Comparison of ENCODE assay signal across 14 cellular contexts in the genomic region with DNA sequence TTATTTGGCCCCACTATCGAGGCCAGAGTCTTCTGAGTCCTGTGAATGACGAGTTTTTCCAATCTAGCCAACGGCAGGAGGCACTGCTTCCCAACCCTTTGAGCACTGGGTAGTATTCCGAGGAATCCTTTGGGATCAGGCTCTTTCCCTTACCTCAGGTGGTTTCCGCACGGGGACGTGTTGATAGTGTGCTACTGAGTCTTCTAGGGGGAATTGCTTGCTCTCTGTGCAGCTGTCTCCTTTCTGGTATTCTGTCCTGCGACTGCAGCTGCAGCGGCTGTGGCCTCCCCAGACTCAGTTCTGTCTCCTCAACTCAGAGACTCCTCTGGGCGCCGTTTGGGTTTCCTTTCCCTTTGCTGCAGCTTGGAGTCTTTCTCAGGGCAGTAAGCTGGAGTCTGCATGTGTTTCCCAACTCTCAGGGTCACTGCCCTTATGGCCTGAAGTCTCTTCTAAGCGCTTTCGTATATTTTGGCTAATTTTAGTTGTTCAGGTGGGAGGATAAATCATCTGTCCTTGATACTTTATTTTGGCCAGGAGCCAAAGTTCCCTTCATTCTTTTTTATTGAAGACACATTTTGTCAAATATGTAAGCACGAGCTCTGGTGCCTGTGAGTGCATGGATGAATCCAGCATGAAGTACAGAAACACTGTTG.
DNase-seq lines count a peak whose midpoint lies in the region; ATAC-seq and TF ChIP-seq lines count a peak whose summit lies in the region.
"Had no signal": no experiment of that assay in that cellular context is flagged by ENCODE, and none has a peak within 500 bp of the region (broad histone marks: within the 10 kb centered on the region; RNA-seq: fewer than 3 reads in every experiment).

No MANE protein-coding gene starts in this region.

- no peak overlapping the region for H2AFZ ChIP-seq in Karpas-422 (ENCODE audit: low read length)
- H2AFZ ChIP-seq in PC-3 (ENCODE audit: low read length) = no peak overlapping the region

- 61% methylated on average over 14 of the region's 14 CpGs for WGBS in right cardiac atrium
- WGBS in right lobe of liver (ENCODE audit: insufficient coverage, low coverage, low lambda C conversion rate, missing lambda C conversion rate) = 31% methylated on average over 9 of the region's 14 CpGs

- TF ChIP-seq CTCF in cardiac muscle cell (IDR thresholded peaks at IDR 0.05; ENCODE audit: low read depth, low read length) (peak; percentile 3), chondrocyte (IDR thresholded peaks at IDR 0.05) (peak; percentile 58), right lobe of liver (IDR thresholded peaks at IDR 0.05) (no peak), PC-3 (conservative IDR thresholded peaks at IDR 0.05; ENCODE audit: low read depth, low read length) (no peak), A673 (conservative IDR thresholded peaks at IDR 0.05; ENCODE audit: low read depth, low read length) (no peak)

- ATAC-seq in right cardiac atrium (no peak), right lobe of liver (peak; percentile 78 to 84 (median 81)), HG02885 (IDR thresholded peaks at IDR 0.05; ENCODE audit: poor library complexity, unreplicated experiment) (no peak), PC-3 (no peak)
- ATAC-seq: activated naive CD4-positive, alpha-beta T cell treated with anti-CD3 and anti-CD28 coated beads, Interleukin-2, amount 50 U/mL, for 72 hours; effector memory CD8-positive, alpha-beta T cell had no signal

- H3K27me3 Mint-ChIP-seq in chondrocyte (ENCODE audit: low read depth) = no peaks in the 10 kb centered on the region
- H3K27me3 Mint-ChIP-seq: activated CD4-positive, alpha-beta memory T cell treated with anti-CD3 and anti-CD28 coated beads for 36 hours; effector memory CD8-positive, alpha-beta T cell had no signal

- H3K9ac ChIP-seq in Karpas-422 (ENCODE audit: low read length) (no peak overlapping the region), PC-3 (ENCODE audit: low read length) (no peak overlapping the region)

- intact Hi-C loops in right cardiac atrium (cut with DNase I) (no loop called here), right lobe of liver (cut with DNase I) (loop anchor here in 1 of 2 donors (10.0 kb wide), 1 partner anchor 301 kb away; no protein-coding TSS in a partner anchor), PC-3 (cut with micrococcal nuclease) (no loop called here), A673 (cut with micrococcal nuclease; ENCODE audit: unreplicated experiment) (loop anchor here (5.0 kb wide), 1 partner anchor 119 kb away; the partner anchor contains the start of gene MAP4K4)

- no peak overlapping the region for H3K27ac ChIP-seq in cardiac muscle cell
- H3K27ac ChIP-seq in right cardiac atrium (ENCODE audit: low read length) = no peak overlapping the region
- peak overlapping the region in 2 of 3 donors; percentile 31 to 47 for H3K27ac ChIP-seq in right lobe of liver
- H3K27ac ChIP-seq in Karpas-422 (ENCODE audit: low read length) = no peak overlapping the region
- no peak overlapping the region for H3K27ac ChIP-seq in PC-3 (ENCODE audit: low read length)
- H3K27ac ChIP-seq in A673 (ENCODE audit: low read depth, low read length, poor library complexity, severe bottlenecking) = no peak overlapping the region

- no peaks in the 10 kb centered on the region for H3K36me3 ChIP-seq in cardiac muscle cell
- no peaks in the 10 kb centered on the region for H3K36me3 ChIP-seq in right lobe of liver
- no peaks in the 10 kb centered on the region for H3K36me3 ChIP-seq in Karpas-422 (ENCODE audit: insufficient read depth, low read length)
- peaks cover 5% of the 10 kb centered on the region; the same call in 1 of the 2 replicates for H3K36me3 ChIP-seq in PC-3 (ENCODE audit: low read depth, low read length)
- H3K36me3 ChIP-seq in A673 (ENCODE audit: insufficient read depth, low read length, poor library complexity, severe bottlenecking) = no peaks in the 10 kb centered on the region

- H3K27me3 ChIP-seq in cardiac muscle cell = no peaks in the 10 kb centered on the region
- no peaks in the 10 kb centered on the region for H3K27me3 ChIP-seq in right cardiac atrium (ENCODE audit: control insufficient read depth, insufficient read depth)
- no peaks in the 10 kb centered on the region for H3K27me3 ChIP-seq in right lobe of liver
- no peaks in the 10 kb centered on the region for H3K27me3 ChIP-seq in Karpas-422 (ENCODE audit: low read length)
- H3K27me3 ChIP-seq in PC-3 (ENCODE audit: low read length) = no peaks in the 10 kb centered on the region
- H3K27me3 ChIP-seq in A673 (replicated peaks; ENCODE audit: insufficient read depth, low read depth, low read length, poor library complexity) = no peaks in the 10 kb centered on the region

- H3K4me3 ChIP-seq in cardiac muscle cell (no peak overlapping the region), right cardiac atrium (ENCODE audit: low read length) (no peak overlapping the region), right lobe of liver (peak overlapping the region in 2 of 3 donors; percentile 17 to 18), Karpas-422 (ENCODE audit: low read length) (no peak overlapping the region), PC-3 (ENCODE audit: low read length) (no peak overlapping the region), A673 (ENCODE audit: low read depth, low read length, poor library complexity, severe bottlenecking) (no peak overlapping the region)
- H3K4me3 ChIP-seq: smooth muscle cell had no signal

- H3K9me2 ChIP-seq in Karpas-422 (replicated peaks; ENCODE audit: insufficient read depth, low read length) = no peaks in the 10 kb centered on the region
- no peaks in the 10 kb centered on the region for H3K9me2 ChIP-seq in PC-3 (replicated peaks; ENCODE audit: low read length)

- CTCF ChIA-PET in PC-3 (lab: Charles Lee) = no interaction called here
- CTCF ChIA-PET in A673 (lab: Charles Lee) = no interaction called here

- no peaks in the 10 kb centered on the region for H3K79me2 ChIP-seq in Karpas-422 (ENCODE audit: low read length)
- peaks cover 98% of the 10 kb centered on the region for H3K79me2 ChIP-seq in PC-3 (ENCODE audit: low read length)

- no peaks in the 10 kb centered on the region for H3K9me3 Mint-ChIP-seq in chondrocyte (ENCODE audit: low read depth)
- H3K9me3 Mint-ChIP-seq: activated CD4-positive, alpha-beta memory T cell treated with anti-CD3 and anti-CD28 coated beads for 36 hours; effector memory CD8-positive, alpha-beta T cell had no signal

- H3K4me2 ChIP-seq in Karpas-422 (ENCODE audit: low read depth, low read length, poor library complexity, severe bottlenecking) (no peak overlapping the region), PC-3 (ENCODE audit: low read length) (no peak overlapping the region)
- H3K4me2 ChIP-seq: smooth muscle cell had no signal

- H3K4me3 Mint-ChIP-seq in chondrocyte (ENCODE audit: unreplicated experiment) = no peak overlapping the region
- H3K4me3 Mint-ChIP-seq: activated CD4-positive, alpha-beta memory T cell treated with anti-CD3 and anti-CD28 coated beads for 36 hours; effector memory CD8-positive, alpha-beta T cell had no signal

- H3K9me3 ChIP-seq in cardiac muscle cell (ENCODE audit: low read depth) (no peaks in the 10 kb centered on the region), right cardiac atrium (ENCODE audit: control insufficient read depth, low read length) (no peaks in the 10 kb centered on the region), right lobe of liver (no peaks in the 10 kb centered on the region), Karpas-422 (ENCODE audit: low read length) (no peaks in the 10 kb centered on the region), PC-3 (ENCODE audit: low read length) (no peaks in the 10 kb centered on the region), A673 (ENCODE audit: low read depth, low read length, poor library complexity, severe bottlenecking) (no peaks in the 10 kb centered on the region)

- peaks cover 3% of the 10 kb centered on the region for H3K36me3 Mint-ChIP-seq in chondrocyte (ENCODE audit: low read depth)
- H3K36me3 Mint-ChIP-seq: activated CD4-positive, alpha-beta memory T cell treated with anti-CD3 and anti-CD28 coated beads for 36 hours had no signal

- peaks cover 70% of the 10 kb centered on the region for H3K4me1 Mint-ChIP-seq in chondrocyte (ENCODE audit: low read depth)

- H3K27ac Mint-ChIP-seq in chondrocyte (ENCODE audit: unreplicated experiment) = peak overlapping the region; percentile 42
- H3K27ac Mint-ChIP-seq: activated CD4-positive, alpha-beta memory T cell treated with anti-CD3 and anti-CD28 coated beads for 36 hours; effector memory CD8-positive, alpha-beta T cell had no signal

- POLR2A ChIA-PET in PC-3 (lab: Charles Lee; ENCODE audit: unreplicated experiment) (no interaction called here), A673 (lab: Charles Lee; ENCODE audit: low non-redundant PET) (no interaction called here)

- peaks cover 13% of the 10 kb centered on the region for H3K4me1 ChIP-seq in cardiac muscle cell (ENCODE audit: low read depth)
- H3K4me1 ChIP-seq in right cardiac atrium (ENCODE audit: control insufficient read depth, insufficient read depth, low read length) = peaks cover 20% of the 10 kb centered on the region
- peaks cover 0 to 42% (median 19%) of the 10 kb centered on the region in 4 donors for H3K4me1 ChIP-seq in right lobe of liver
- no peaks in the 10 kb centered on the region for H3K4me1 ChIP-seq in Karpas-422 (ENCODE audit: low read length)
- H3K4me1 ChIP-seq in PC-3 (ENCODE audit: insufficient read depth, low read length) = peaks cover 37% of the 10 kb centered on the region
- H3K4me1 ChIP-seq in A673 (ENCODE audit: insufficient read depth, low read length, poor library complexity, severe bottlenecking) = peaks cover 48% of the 10 kb centered on the region

- TF ChIP-seq POLR2A in right lobe of liver (IDR thresholded peaks at IDR 0.05) = no peak

- no peaks in the 10 kb centered on the region for H3F3A ChIP-seq in PC-3 (ENCODE audit: low read length, unreplicated experiment)

- BruUV-seq in PC-3 (replicated peaks; lab: Mats Ljungman, UMichigan) (no TSS peak), A673 (replicated peaks; lab: Mats Ljungman, UMichigan) (no TSS peak)

- H4K20me1 ChIP-seq in Karpas-422 (ENCODE audit: insufficient read depth, low read depth, low read length) = no peaks in the 10 kb centered on the region
- H4K20me1 ChIP-seq in PC-3 (ENCODE audit: low read length) = peaks cover 75% of the 10 kb centered on the region

- DNase-seq in cardiac muscle cell (ENCODE audit: low read depth in 1 of 2, low spot score in 1 of 2) (peak in 1 of 2 donors; percentile 32), right cardiac atrium (no peak), chondrocyte (ENCODE audit: low spot score) (no peak), right lobe of liver (peak in 1 of 3 donors; percentile 63), Karpas-422 (no peak), PC-3 (no peak), A673 (ENCODE audit: low spot score) (no peak)
- DNase-seq: activated CD4-positive, alpha-beta memory T cell treated with anti-CD3 and anti-CD28 coated beads for 36 hours; effector memory CD8-positive, alpha-beta T cell; NCI-H1105; NK-92 treated with Interleukin-12 subunit alpha and Interleukin-12 subunit beta, amount 100 ng/mL, for 24 hours had no signal

Comparison
In these comparisons a context has a peak if more than half of its experiments do, and no peak if none do; other contexts are left out.
1. H3K27ac ChIP-seq: peak in right lobe of liver (2 of 3); none in cardiac muscle cell (single experiment), right cardiac atrium (single experiment), Karpas-422 (single experiment), PC-3 (single experiment) and A673 (single experiment).
2. H3K4me3 ChIP-seq: peak in right lobe of liver (2 of 3); none in cardiac muscle cell (single experiment), right cardiac atrium (single experiment), Karpas-422 (single experiment), PC-3 (single experiment) and A673 (single experiment).
3. CTCF ChIP-seq: peak in cardiac muscle cell (single experiment) and chondrocyte (single experiment); none in right lobe of liver (0 of 4), PC-3 (single experiment) and A673 (single experiment).
4. ATAC-seq: peak in right lobe of liver (4 of 4); none in right cardiac atrium (0 of 2), HG02885 (single experiment) and PC-3 (single experiment).